In genomic region chr16:9817586-9817985, GRCh38 we compare ENCODE assay signal across 17 cellular contexts.
A peak's percentile ranks its signal among the peaks of the same experiment; 100 is the strongest.
DNase-seq lines count a peak whose midpoint lies in the region; ATAC-seq, FAIRE-seq and TF ChIP-seq lines count a peak whose summit lies in the region.
"Had no signal": no experiment of that assay in that cellular context is flagged by ENCODE, and none has a peak within 500 bp of the region (broad histone marks: within the 10 kb centered on the region; RNA-seq: fewer than 3 reads in every experiment).

No MANE protein-coding gene starts in this region.

- peak overlapping the region; percentile 73; the same call in 1 of the 2 replicates for H2BK5ac ChIP-seq in H1 (ENCODE audit: low read depth, low read length)

- H3K23ac ChIP-seq in H1 (ENCODE audit: insufficient read length): no peak overlapping the region

- H4K20me1 ChIP-seq in H1 (replicated peaks in 1 of 2; ENCODE audit: control insufficient read depth in 1 of 2, insufficient read depth in 2 of 2, low read length in 2 of 2): no peaks in the 10 kb centered on the region

- H3K23me2 ChIP-seq in H1 (ENCODE audit: low read depth, low read length): peaks cover 3% of the 10 kb centered on the region; the same call in 1 of the 2 replicates

- no peak for TF ChIP-seq CTCF in H1 (IDR thresholded peaks at IDR 0.05; ENCODE audit: control extremely low read depth in 1 of 3, insufficient read depth in 1 of 3, low read depth in 1 of 3, low read length in 3 of 3)

- CTCF ChIA-PET in H1 (lab: Charles Lee; ENCODE audit: partially characterized antibody): interaction anchor here (0.8 to 1.8 kb wide), 6 partner anchors 104 to 558 kb away, joined by 3 to 5 read pairs (median 3); no protein-coding TSS in a partner anchor

- no peak for FAIRE-seq in H1 (lab: Jason Lieb, UNC)
- FAIRE-seq: A549, D721Med, G401.6, GM12891, H54 had no signal

- peak overlapping the region; percentile 46 for H3K14ac ChIP-seq in H1 (ENCODE audit: insufficient read length)

- POLR2A ChIA-PET in H1 (lab: Charles Lee; ENCODE audit: partially characterized antibody): no interaction called here

- H3K9ac ChIP-seq in H1 (replicated peaks in 1 of 4; ENCODE audit: extremely low read depth in 1 of 4, low read depth in 3 of 4, low read length in 3 of 4): no peak overlapping the region

- TF ChIP-seq EP300 in H1 (IDR thresholded peaks at IDR 0.05; ENCODE audit: borderline replicate concordance in 1 of 2, low read depth in 2 of 2, low read length in 2 of 2): no peak

- H4K8ac ChIP-seq in H1 (ENCODE audit: extremely low read depth, insufficient read depth, low read length): no peak overlapping the region; the same call in 1 of the 2 replicates

- H3K4me3 ChIP-seq in H1 (ENCODE audit: extremely low read depth in 1 of 4, insufficient read depth in 2 of 4, low read depth in 3 of 4, low read length in 4 of 4): no peak overlapping the region
- H3K4me3 ChIP-seq: A549 had no signal

- H2AK5ac ChIP-seq in H1 (ENCODE audit: low read depth, low read length): peak overlapping the region; percentile 89; the same call in 1 of the 2 replicates

- H2BK12ac ChIP-seq in H1 (ENCODE audit: low read depth, low read length): peak overlapping the region; percentile 70

- H3K4ac ChIP-seq in H1 (replicated peaks; ENCODE audit: insufficient read length, low read depth, low read length): no peak overlapping the region

- TF ChIP-seq RAD21 in H1 (IDR thresholded peaks at IDR 0.05 in 1 of 2, conservative IDR thresholded peaks at IDR 0.05 in 1 of 2; ENCODE audit: low read depth in 2 of 2, low read length in 2 of 2): no peak

- H3K27me3 ChIP-seq in H1 (replicated peaks in 1 of 4; ENCODE audit: control insufficient read depth in 3 of 4, extremely low read depth in 1 of 4, insufficient read depth in 3 of 4, low read length in 3 of 4): no peaks in the 10 kb centered on the region

- no peak overlapping the region; a peak in 1 of 4 replicates for H3K4me2 ChIP-seq in H1 (ENCODE audit: insufficient read depth in 1 of 2, low read depth in 2 of 2, low read length in 2 of 2)
- H3K4me2 ChIP-seq: A549 had no signal

- no peak overlapping the region for H3K27ac ChIP-seq in H1 (ENCODE audit: low read depth, low read length)
- H3K27ac ChIP-seq: A549 had no signal

- peak overlapping the region; percentile 27 for H4K5ac ChIP-seq in H1 (ENCODE audit: insufficient read length, low read depth, low read length)

- WGBS in H1 (ENCODE audit: extremely low coverage in 1 of 2, insufficient coverage in 1 of 2, insufficient read length in 1 of 2, insufficient replicate concordance in 2 of 2, low coverage in 1 of 2, low lambda C conversion rate in 2 of 2, missing lambda C conversion rate in 1 of 2), 2 experiments: 89% methylated on average over 4 of the region's 4 CpGs; no CpG with 5 or more reads in 1 of the 2 experiments

- no peak overlapping the region for H3K56ac ChIP-seq in H1 (replicated peaks; ENCODE audit: insufficient read length, low read depth, low read length)

- DNase-seq in NCI-H524 (lab: John Stamatoyannopoulos, UW): peak; percentile 40 to 73
- peak; percentile 62 for DNase-seq in NCI-H82 (lab: John Stamatoyannopoulos, UW)
- DNase-seq in H1 (ENCODE audit: low read depth in 1 of 2, low spot score in 2 of 2): no peak
- DNase-seq in ureter (ENCODE audit: low spot score): no peak
- DNase-seq in activated CD4-positive, alpha-beta T cell treated with anti-CD3 and anti-CD28 coated beads, Interleukin-2, amount 50 U/mL, for 1 hour: no peak
- DNase-seq: CD8-positive, alpha-beta T cell; COR-L47; DMS153; DMS79 treated with DMSO at 0.1 percent for 48 hours; EL; IMR-90 had no signal

- no peaks in the 10 kb centered on the region for H3K79me2 ChIP-seq in H1 (ENCODE audit: control insufficient read depth in 1 of 2, insufficient read depth in 2 of 2, low read length in 2 of 2)

- H2AFZ ChIP-seq in H1 (ENCODE audit: low read length): no peak overlapping the region

- ATAC-seq in GM21619 (IDR thresholded peaks at IDR 0.05; ENCODE audit: unreplicated experiment): no peak
- ATAC-seq: A549; CD8-positive, alpha-beta T cell had no signal

- H4K91ac ChIP-seq in H1 (replicated peaks; ENCODE audit: insufficient read length, low read length): peak overlapping the region; percentile 86

- H3K18ac ChIP-seq in H1 (ENCODE audit: extremely low read depth, low read length): peak overlapping the region; percentile 80

- H3K36me3 ChIP-seq in H1 (ENCODE audit: control insufficient read depth in 2 of 4, insufficient read depth in 4 of 4, low read length in 3 of 4): no peaks in the 10 kb centered on the region

- no peaks in the 10 kb centered on the region for H3K9me3 ChIP-seq in H1 (ENCODE audit: insufficient read depth in 2 of 2, low read depth in 1 of 2, low read length in 1 of 2)
- H3K9me3 ChIP-seq: A549 had no signal

- H3K4me1 ChIP-seq in H1 (replicated peaks in 1 of 4; ENCODE audit: control insufficient read depth in 3 of 4, insufficient read depth in 4 of 4, low read length in 3 of 4): peaks cover 16 to 45% (median 24%) of the 10 kb centered on the region in 4 experiments
- H3K4me1 ChIP-seq: A549 had no signal

- peak overlapping the region; percentile 96 for H2BK20ac ChIP-seq in H1 (ENCODE audit: low read length)

- TF ChIP-seq POLR2A in H1 (IDR thresholded peaks at IDR 0.05; ENCODE audit: control extremely low read depth in 1 of 2, low read depth in 2 of 2, low read length in 2 of 2): no peak

- H3K79me1 ChIP-seq in H1 (ENCODE audit: low read depth, low read length): no peaks in the 10 kb centered on the region

- H2BK120ac ChIP-seq in H1 (replicated peaks; ENCODE audit: low read depth, low read length): peak overlapping the region; percentile 89

- peak overlapping the region; percentile 61; the same call in 1 of the 2 replicates for H2BK15ac ChIP-seq in H1 (ENCODE audit: low read length)

TF ChIP-seq in H1, 55 proteins besides CTCF, POLR2A, EP300 and RAD21:
- no peak for TF ChIP-seq ATF2 (IDR thresholded peaks at IDR 0.05; ENCODE audit: low read length)
- TF ChIP-seq TEAD4 (IDR thresholded peaks at IDR 0.05; ENCODE audit: low read depth, low read length): no peak
- TF ChIP-seq SUZ12 (IDR thresholded peaks at IDR 0.05; ENCODE audit: low read length): no peak
- no peak for TF ChIP-seq SRF (IDR thresholded peaks at IDR 0.05; ENCODE audit: low read depth, low read length)
- no peak for TF ChIP-seq CREB1 (IDR thresholded peaks at IDR 0.05)
- TF ChIP-seq YY1 (IDR thresholded peaks at IDR 0.05; ENCODE audit: low read depth, low read length): no peak
- TF ChIP-seq MAX (IDR thresholded peaks at IDR 0.05): no peak
- no peak for TF ChIP-seq TBP (IDR thresholded peaks at IDR 0.05; ENCODE audit: low read depth, low read length)

Comparison
In these comparisons a context has a peak if more than half of its experiments do, and no peak if none do; other contexts are left out.
1. DNase-seq: peak in NCI-H524 (2 of 2) and NCI-H82 (single experiment); none in H1 (0 of 2), ureter (single experiment) and activated CD4-positive, alpha-beta T cell treated with anti-CD3 and anti-CD28 coated beads, Interleukin-2, amount 50 U/mL, for 1 hour (single experiment).